In genomic region chr2:198517961-198518360, GRCh38 we compare ENCODE assay signal across 26 cellular contexts.
DNase-seq lines count a peak whose midpoint lies in the region; ATAC-seq and TF ChIP-seq lines count a peak whose summit lies in the region.
"Had no signal": no experiment of that assay in that cellular context is flagged by ENCODE, and none has a peak within 500 bp of the region (broad histone marks: within the 10 kb centered on the region; RNA-seq: fewer than 3 reads in every experiment).

No MANE protein-coding gene starts in this region.

- H3K4me1 Mint-ChIP-seq in natural killer cell, result no peaks in the 10 kb centered on the region

- DNase-seq in BJ (ENCODE audit: low read depth) (peak; percentile 58), GM03348 (ENCODE audit: low spot score) (peak; percentile 22), RWPE2 (ENCODE audit: low spot score) (no peak), foreskin keratinocyte (peak; percentile 25 to 67), UCSD-AML1 (lab: John Stamatoyannopoulos, UW; ENCODE audit: unreplicated experiment) (no peak), middle frontal gyrus (ENCODE audit: extremely low spot score, low spot score) (no peak), natural killer cell (no peak)
- DNase-seq in activated CD4-positive, CD25-positive, alpha-beta regulatory T cell (lab: John Stamatoyannopoulos, UW), result no peak
- DNase-seq: Caco-2; CD8-positive, alpha-beta T cell; DMS 273 treated with DMSO at 0.1 percent for 48 hours; DMS79; GOT3; NCI-H1092; NCI-H1417 treated with DMSO at 0.1 percent for 48 hours; NCI-H1694 treated with DMSO at 0.1 percent for 48 hours; NCI-H2081; NCI-H2227 treated with DMSO at 0.1 percent for 48 hours; NCI-H526 treated with DMSO at 0.1 percent for 48 hours; SHP77 treated with DMSO at 0.1 percent for 48 hours; SW 1271 had no signal

- H3K36me3 Mint-ChIP-seq in natural killer cell, result no peaks in the 10 kb centered on the region
- H3K36me3 Mint-ChIP-seq: CD8-positive, alpha-beta T cell had no signal

- CTCF ChIA-PET in BJ (lab: Yijun Ruan, JAX), result no interaction called here

- H3K27me3 ChIP-seq in BJ (ENCODE audit: control insufficient read depth, insufficient read depth, low read length) (no peaks in the 10 kb centered on the region), RWPE2 (ENCODE audit: insufficient read depth, poor library complexity, severe bottlenecking) (no peaks in the 10 kb centered on the region), foreskin keratinocyte (no peaks in the 10 kb centered on the region)

- intact Hi-C loops in natural killer cell (cut with micrococcal nuclease), result no loop called here

- no peak overlapping the region for H3K27ac Mint-ChIP-seq in natural killer cell
- H3K27ac Mint-ChIP-seq: CD8-positive, alpha-beta T cell had no signal

- H3K4me3 ChIP-seq in BJ (ENCODE audit: low read depth, low read length) (no peak overlapping the region), RWPE2 (ENCODE audit: severe bottlenecking) (no peak overlapping the region)
- H3K4me3 ChIP-seq: GM12878, HAP-1 had no signal

- H3K9me3 ChIP-seq in RWPE2 (ENCODE audit: severe bottlenecking), result no peaks in the 10 kb centered on the region
- H3K9me3 ChIP-seq: Caco-2, HAP-1 had no signal

- no peak for TF ChIP-seq CTCF in BJ (IDR thresholded peaks at IDR 0.05; ENCODE audit: insufficient read depth, low read depth, low read length)
- TF ChIP-seq CTCF in RWPE2 (IDR thresholded peaks at IDR 0.05; ENCODE audit: poor library complexity, severe bottlenecking), result no peak
- no peak for TF ChIP-seq CTCF in foreskin keratinocyte (conservative IDR thresholded peaks at IDR 0.05)
- TF ChIP-seq CTCF in natural killer cell (IDR thresholded peaks at IDR 0.05), result no peak

- H3K27ac ChIP-seq in RWPE2 (ENCODE audit: poor library complexity, severe bottlenecking) (no peak overlapping the region), foreskin keratinocyte (no peak overlapping the region)
- H3K27ac ChIP-seq: C4-2B, RWPE1 had no signal

- H3K36me3 ChIP-seq in BJ (ENCODE audit: control insufficient read depth, insufficient read depth, low read length) (no peaks in the 10 kb centered on the region), RWPE2 (ENCODE audit: low read depth) (no peaks in the 10 kb centered on the region)
- H3K36me3 ChIP-seq: HAP-1 had no signal

- H3K4me1 ChIP-seq in RWPE2 (ENCODE audit: insufficient read depth, poor library complexity, severe bottlenecking) (no peaks in the 10 kb centered on the region), foreskin keratinocyte (no peaks in the 10 kb centered on the region)
- H3K4me1 ChIP-seq: Caco-2, HAP-1 had no signal

- no peak overlapping the region for H3K4me3 Mint-ChIP-seq in natural killer cell
- H3K4me3 Mint-ChIP-seq: CD8-positive, alpha-beta T cell had no signal

- POLR2A ChIA-PET in BJ (lab: Charles Lee), result no interaction called here

- ATAC-seq in RWPE2 (ENCODE audit: low read depth) (peak; percentile 46; the same call in 1 of the 3 replicates), foreskin keratinocyte (peak; percentile 77), natural killer cell (no peak)
- ATAC-seq: CD8-positive, alpha-beta T cell; GM12878; Panc1 had no signal

- peaks cover 0 to 2% of the 10 kb centered on the region in 2 donors for H3K9me3 Mint-ChIP-seq in natural killer cell
- H3K9me3 Mint-ChIP-seq: CD8-positive, alpha-beta T cell had no signal

- H3K27me3 Mint-ChIP-seq in natural killer cell (ENCODE audit: low read depth in 2 of 2), result no peaks in the 10 kb centered on the region

Comparison
In these comparisons a context has a peak if more than half of its experiments do, and no peak if none do; other contexts are left out.
1. DNase-seq: peak in BJ (single experiment), GM03348 (single experiment) and foreskin keratinocyte (2 of 2); none in RWPE2 (single experiment), activated CD4-positive, CD25-positive, alpha-beta regulatory T cell (0 of 4), UCSD-AML1 (single experiment), middle frontal gyrus (single experiment) and natural killer cell (single experiment).
2. ATAC-seq: peak in RWPE2 (single experiment) and foreskin keratinocyte (single experiment); none in natural killer cell (0 of 3).